ENCODE assay signal across 19 cellular contexts in the genomic region with DNA sequence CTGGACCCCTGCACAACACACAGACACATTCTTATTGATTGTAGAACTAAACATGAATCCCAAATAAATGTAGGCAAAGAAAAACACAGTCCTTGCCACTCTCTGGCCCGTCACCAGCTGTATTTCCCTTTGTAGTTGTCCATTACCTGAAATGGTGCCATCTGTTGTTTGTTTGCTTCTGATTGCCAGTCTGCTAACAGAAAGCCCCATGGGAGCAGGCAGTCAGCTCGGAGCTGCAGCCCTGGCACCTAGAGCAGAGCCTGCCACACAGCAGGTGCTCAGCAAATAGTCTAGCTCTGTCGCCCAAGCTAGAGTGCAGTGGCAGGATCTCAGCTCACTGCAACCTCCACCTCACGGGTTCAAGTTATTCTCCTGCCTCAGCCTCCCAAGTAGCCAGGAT. TPM values are rescaled to one million over a fixed set of nuclear protein-coding genes. Genes with fewer than 3 reads are reported as not detected.
DNase-seq lines count a peak whose midpoint lies in the region; ATAC-seq and TF ChIP-seq lines count a peak whose summit lies in the region.
"Had no signal": no experiment of that assay in that cellular context is flagged by ENCODE, and none has a peak within 500 bp of the region (broad histone marks: within the 10 kb centered on the region; RNA-seq: fewer than 3 reads in every experiment).

No MANE protein-coding gene starts in this region.

- no peaks in the 10 kb centered on the region for H3K36me3 ChIP-seq in lower lobe of right lung
- H3K36me3 ChIP-seq: brain microvascular endothelial cell, tibial artery had no signal

- TF ChIP-seq CTCF in lower lobe of right lung (IDR thresholded peaks at IDR 0.05): no peak

- no peak overlapping the region for H3K27ac ChIP-seq in lower lobe of right lung
- H3K27ac ChIP-seq: brain microvascular endothelial cell, PC-9, tibial artery had no signal

- H3K4me1 ChIP-seq in lower lobe of right lung: peaks cover 14% of the 10 kb centered on the region

- intact Hi-C loops in lower lobe of right lung (cut with DNase I): no loop called here

- DNase-seq in DMS79 treated with DMSO at 0.1 percent for 48 hours (lab: John Stamatoyannopoulos, UW): peak; percentile 1
- no peak for DNase-seq in DMS79 (lab: John Stamatoyannopoulos, UW)
- DNase-seq in NCI-H128 (lab: John Stamatoyannopoulos, UW; ENCODE audit: unreplicated experiment): peak; percentile 39
- peak; percentile 96 for DNase-seq in NCI-H69 (lab: John Stamatoyannopoulos, UW)
- peak; percentile 9 for DNase-seq in lower lobe of right lung
- DNase-seq in MV-4-11 (lab: John Stamatoyannopoulos, UW): no peak
- no peak for DNase-seq in activated T-cell treated with anti-CD3 and anti-CD28 coated beads, Interleukin-2, amount 50 U/mL, for 1 hour
- DNase-seq: activated CD4-positive, alpha-beta T cell treated with anti-CD3 and anti-CD28 coated beads for 4 hours; activated naive CD4-positive, alpha-beta T cell treated with anti-CD3 and anti-CD28 coated beads, Interleukin-2, amount 50 U/mL, for 16 hours; brain microvascular endothelial cell; KG1; naive B cell; PC-9; T1000; tibial artery had no signal

- no peaks in the 10 kb centered on the region for H3K9me3 ChIP-seq in lower lobe of right lung
- H3K9me3 ChIP-seq: tibial artery had no signal

- H3K27me3 ChIP-seq in lower lobe of right lung (ENCODE audit: low read depth): peaks cover 44% of the 10 kb centered on the region

- ATAC-seq in lower lobe of right lung (no peak), GM19395 (IDR thresholded peaks at IDR 0.05; ENCODE audit: unreplicated experiment) (no peak)
- ATAC-seq: GM12878; stimulated activated effector memory CD8-positive, alpha-beta T cell treated with anti-CD3 and anti-CD28 coated beads, Interleukin-12 subunit alpha, Interleukin-12 subunit beta, amount 100 ng/mL, for 72 hours had no signal

- no peak overlapping the region for H3K4me3 ChIP-seq in lower lobe of right lung
- H3K4me3 ChIP-seq: GM12878, lung, PC-9, tibial artery had no signal

RNA-seq across cellular contexts. Expression of gene CPLX1, which starts 28.9 kb away (rescaled TPM):
- total RNA-seq in lower lobe of right lung: 3.9 TPM

Comparison
In these comparisons a context has a peak if more than half of its experiments do, and no peak if none do; other contexts are left out.
1. DNase-seq: peak in DMS79 treated with DMSO at 0.1 percent for 48 hours (single experiment), NCI-H128 (single experiment), NCI-H69 (single experiment) and lower lobe of right lung (single experiment); none in DMS79 (single experiment), MV-4-11 (single experiment) and activated T-cell treated with anti-CD3 and anti-CD28 coated beads, Interleukin-2, amount 50 U/mL, for 1 hour (single experiment).